ENCODE assay signal across 1 cellular context in the genomic region with DNA sequence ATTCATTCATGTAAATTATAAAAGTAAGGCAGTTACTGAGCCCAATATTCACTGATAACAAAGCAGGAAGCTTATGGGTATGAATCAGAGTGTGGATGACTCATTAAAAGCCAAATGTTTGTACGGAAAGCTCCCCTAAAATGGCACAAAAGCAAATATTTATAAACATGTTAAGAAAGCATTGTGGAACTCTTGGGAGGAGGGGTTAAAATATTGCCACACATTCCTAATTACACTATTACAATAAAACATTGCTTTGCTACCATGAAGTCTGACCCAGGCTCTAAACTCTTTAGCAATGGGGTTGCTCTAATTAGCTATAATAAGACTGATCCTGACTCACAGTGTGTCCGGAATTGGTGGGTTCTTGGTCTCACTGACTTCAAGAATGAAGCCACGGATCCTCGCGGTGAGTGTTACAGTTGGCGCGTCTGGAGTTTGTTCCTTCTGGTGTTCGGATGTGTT.
TF ChIP-seq lines count a peak whose summit lies in the region.

No MANE protein-coding gene starts in this region.

TF ChIP-seq in WTC11, 78 proteins besides CTCF, POLR2A, EP300 and RAD21 (continued from another document):
- TF ChIP-seq, protein P1, sequence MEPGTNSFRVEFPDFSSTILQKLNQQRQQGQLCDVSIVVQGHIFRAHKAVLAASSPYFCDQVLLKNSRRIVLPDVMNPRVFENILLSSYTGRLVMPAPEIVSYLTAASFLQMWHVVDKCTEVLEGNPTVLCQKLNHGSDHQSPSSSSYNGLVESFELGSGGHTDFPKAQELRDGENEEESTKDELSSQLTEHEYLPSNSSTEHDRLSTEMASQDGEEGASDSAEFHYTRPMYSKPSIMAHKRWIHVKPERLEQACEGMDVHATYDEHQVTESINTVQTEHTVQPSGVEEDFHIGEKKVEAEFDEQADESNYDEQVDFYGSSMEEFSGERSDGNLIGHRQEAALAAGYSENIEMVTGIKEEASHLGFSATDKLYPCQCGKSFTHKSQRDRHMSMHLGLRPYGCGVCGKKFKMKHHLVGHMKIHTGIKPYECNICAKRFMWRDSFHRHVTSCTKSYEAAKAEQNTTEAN (CRISPR knock-in tag; IDR thresholded peaks at IDR 0.05), result no peak
- no peak for TF ChIP-seq ZNF423 (CRISPR knock-in tag; IDR thresholded peaks at IDR 0.05)
- no peak for TF ChIP-seq SMAD4 (CRISPR knock-in tag; IDR thresholded peaks at IDR 0.05)
- no peak for TF ChIP-seq TCF7 (CRISPR knock-in tag; IDR thresholded peaks at IDR 0.05; ENCODE audit: low read depth)
- TF ChIP-seq, protein P2, sequence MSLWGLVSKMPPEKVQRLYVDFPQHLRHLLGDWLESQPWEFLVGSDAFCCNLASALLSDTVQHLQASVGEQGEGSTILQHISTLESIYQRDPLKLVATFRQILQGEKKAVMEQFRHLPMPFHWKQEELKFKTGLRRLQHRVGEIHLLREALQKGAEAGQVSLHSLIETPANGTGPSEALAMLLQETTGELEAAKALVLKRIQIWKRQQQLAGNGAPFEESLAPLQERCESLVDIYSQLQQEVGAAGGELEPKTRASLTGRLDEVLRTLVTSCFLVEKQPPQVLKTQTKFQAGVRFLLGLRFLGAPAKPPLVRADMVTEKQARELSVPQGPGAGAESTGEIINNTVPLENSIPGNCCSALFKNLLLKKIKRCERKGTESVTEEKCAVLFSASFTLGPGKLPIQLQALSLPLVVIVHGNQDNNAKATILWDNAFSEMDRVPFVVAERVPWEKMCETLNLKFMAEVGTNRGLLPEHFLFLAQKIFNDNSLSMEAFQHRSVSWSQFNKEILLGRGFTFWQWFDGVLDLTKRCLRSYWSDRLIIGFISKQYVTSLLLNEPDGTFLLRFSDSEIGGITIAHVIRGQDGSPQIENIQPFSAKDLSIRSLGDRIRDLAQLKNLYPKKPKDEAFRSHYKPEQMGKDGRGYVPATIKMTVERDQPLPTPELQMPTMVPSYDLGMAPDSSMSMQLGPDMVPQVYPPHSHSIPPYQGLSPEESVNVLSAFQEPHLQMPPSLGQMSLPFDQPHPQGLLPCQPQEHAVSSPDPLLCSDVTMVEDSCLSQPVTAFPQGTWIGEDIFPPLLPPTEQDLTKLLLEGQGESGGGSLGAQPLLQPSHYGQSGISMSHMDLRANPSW (CRISPR knock-in tag; conservative IDR thresholded peaks at IDR 0.05; ENCODE audit: low read depth), result no peak
- no peak for TF ChIP-seq OVOL2 (CRISPR knock-in tag; IDR thresholded peaks at IDR 0.05; ENCODE audit: borderline replicate concordance)
- TF ChIP-seq FOXP1 (CRISPR knock-in tag; IDR thresholded peaks at IDR 0.05; ENCODE audit: borderline replicate concordance), result no peak
- TF ChIP-seq NFATC4 (CRISPR knock-in tag; IDR thresholded peaks at IDR 0.05), result no peak
- TF ChIP-seq ZNF671 (CRISPR knock-in tag; IDR thresholded peaks at IDR 0.05), result no peak
